8 cellular contexts compared by ENCODE assay signal in genomic region chr4:83235645-83236133, GRCh38. TPM values are rescaled to one million over a fixed set of nuclear protein-coding genes. Genes with fewer than 3 reads are reported as not detected.
DNase-seq lines count a peak whose midpoint lies in the region; ATAC-seq lines count a peak whose summit lies in the region.
"Not testable (repeated sequence)": the region's sequence is repeated elsewhere in the genome, so short reads cannot be mapped to it uniquely, and the experiment has no call there.

No MANE protein-coding gene starts in this region.

- H3K4me1 ChIP-seq in CD4-positive, alpha-beta memory T cell (ENCODE audit: insufficient read depth, low read length) = peaks cover 54% of the 10 kb centered on the region

- not testable (repeated sequence) for H3K36me3 ChIP-seq in CD4-positive, alpha-beta memory T cell (ENCODE audit: insufficient read depth, low read length)

- peaks cover 49 to 70% (median 58%) of the 10 kb centered on the region in 4 donors for H3K4me1 Mint-ChIP-seq in CD4-positive, alpha-beta memory T cell
- peaks cover 52% of the 10 kb centered on the region for H3K4me1 Mint-ChIP-seq in activated T-cell treated with anti-CD3 and anti-CD28 coated beads, Interleukin-2, amount 50 U/mL, for 72 hours (ENCODE audit: low read depth)
- H3K4me1 Mint-ChIP-seq in activated naive CD8-positive, alpha-beta T cell treated with anti-CD3 and anti-CD28 coated beads, Interleukin-2, amount 50 U/mL, for 24 hours = peaks cover 60% of the 10 kb centered on the region
- peaks cover 52 to 59% of the 10 kb centered on the region in 2 donors for H3K4me1 Mint-ChIP-seq in natural killer cell treated with Interleukin-12 subunit alpha and Interleukin-12 subunit beta and Interleukin-15 and Interleukin-18, amount 100 ng/mL, for 72 hours (ENCODE audit: low read depth in 2 of 2)

- not testable (repeated sequence) for H3K4me3 ChIP-seq in CD4-positive, alpha-beta memory T cell (ENCODE audit: low read length in 2 of 2)

- peak; percentile 30 for ATAC-seq in GM18517 (IDR thresholded peaks at IDR 0.05; ENCODE audit: unreplicated experiment)
- ATAC-seq in GM21786 (IDR thresholded peaks at IDR 0.05; ENCODE audit: unreplicated experiment) = peak; percentile 26
- peak; percentile 24 for ATAC-seq in HG03565 (IDR thresholded peaks at IDR 0.05; ENCODE audit: unreplicated experiment)
- ATAC-seq in activated CD4-positive, CD25-positive, alpha-beta regulatory T cell treated with anti-CD3 and anti-CD28 coated beads, Interleukin-2, amount 50 U/mL, for 24 hours = peak; percentile 67 to 70
- peak; percentile 59 to 68 for ATAC-seq in activated T-cell treated with anti-CD3 and anti-CD28 coated beads, Interleukin-2, amount 50 U/mL, for 72 hours (replicated peaks in 1 of 2)
- peak; percentile 41 for ATAC-seq in activated naive CD8-positive, alpha-beta T cell treated with anti-CD3 and anti-CD28 coated beads, Interleukin-2, amount 50 U/mL, for 24 hours
- peak; percentile 61 for ATAC-seq in natural killer cell treated with Interleukin-12 subunit alpha and Interleukin-12 subunit beta and Interleukin-15 and Interleukin-18, amount 100 ng/mL, for 72 hours

- H3K4me3 Mint-ChIP-seq in CD4-positive, alpha-beta memory T cell = peak overlapping the region; percentile 71 to 88 (median 76)
- H3K4me3 Mint-ChIP-seq in activated T-cell treated with anti-CD3 and anti-CD28 coated beads, Interleukin-2, amount 50 U/mL, for 72 hours = peak overlapping the region; percentile 64 to 76
- peak overlapping the region; percentile 72 for H3K4me3 Mint-ChIP-seq in activated naive CD8-positive, alpha-beta T cell treated with anti-CD3 and anti-CD28 coated beads, Interleukin-2, amount 50 U/mL, for 24 hours
- peak overlapping the region; percentile 55 for H3K4me3 Mint-ChIP-seq in natural killer cell treated with Interleukin-12 subunit alpha and Interleukin-12 subunit beta and Interleukin-15 and Interleukin-18, amount 100 ng/mL, for 72 hours

- H3K9me3 ChIP-seq in CD4-positive, alpha-beta memory T cell (ENCODE audit: control insufficient read depth in 1 of 2, low read length in 2 of 2) = not testable (repeated sequence)

- POLR2A ChIA-PET in CD4-positive, alpha-beta memory T cell (lab: Charles Lee; ENCODE audit: partially characterized antibody) = interaction anchor here (0.6 to 1.6 kb wide), 4 partner anchors 17 to 194 kb away, joined by 3 to 4 read pairs (median 3); no protein-coding TSS in a partner anchor

- CTCF ChIA-PET in CD4-positive, alpha-beta memory T cell (lab: Charles Lee; ENCODE audit: partially characterized antibody) = interaction anchor here (1.2 kb wide), 1 partner anchor 16 kb away, joined by 3 read pairs; no protein-coding TSS in a partner anchor

- H3K27me3 Mint-ChIP-seq in CD4-positive, alpha-beta memory T cell; activated naive CD8-positive, alpha-beta T cell treated with anti-CD3 and anti-CD28 coated beads, Interleukin-2, amount 50 U/mL, for 24 hours; natural killer cell treated with Interleukin-12 subunit alpha and Interleukin-12 subunit beta and Interleukin-15 and Interleukin-18, amount 100 ng/mL, for 72 hours: not testable (repeated sequence)
- peaks cover 22% of the 10 kb centered on the region for H3K27me3 Mint-ChIP-seq in activated T-cell treated with anti-CD3 and anti-CD28 coated beads, Interleukin-2, amount 50 U/mL, for 72 hours (ENCODE audit: low read depth)

- intact Hi-C loops in CD4-positive, alpha-beta memory T cell (cut with micrococcal nuclease) = loop anchor here (1.0 kb wide), 1 partner anchor 18 kb away; no protein-coding TSS in a partner anchor

- H3K27ac ChIP-seq in CD4-positive, alpha-beta memory T cell (ENCODE audit: low read depth, low read length) = not testable (repeated sequence)

- H3K27me3 ChIP-seq in CD4-positive, alpha-beta memory T cell (ENCODE audit: insufficient read depth, low read length) = not testable (repeated sequence)

- peak; percentile 49 to 77 (median 64) for DNase-seq in CD4-positive, alpha-beta memory T cell
- peak; percentile 12 to 21 for DNase-seq in activated T-cell treated with anti-CD3 and anti-CD28 coated beads, Interleukin-2, amount 50 U/mL, for 72 hours
- DNase-seq in activated naive CD8-positive, alpha-beta T cell treated with anti-CD3 and anti-CD28 coated beads, Interleukin-2, amount 50 U/mL, for 24 hours; natural killer cell treated with Interleukin-12 subunit alpha and Interleukin-12 subunit beta and Interleukin-15 and Interleukin-18, amount 100 ng/mL, for 72 hours (ENCODE audit: low spot score): not testable (repeated sequence)

- not testable (repeated sequence) for H3K9me3 Mint-ChIP-seq in CD4-positive, alpha-beta memory T cell; activated T-cell treated with anti-CD3 and anti-CD28 coated beads, Interleukin-2, amount 50 U/mL, for 72 hours; activated naive CD8-positive, alpha-beta T cell treated with anti-CD3 and anti-CD28 coated beads, Interleukin-2, amount 50 U/mL, for 24 hours; natural killer cell treated with Interleukin-12 subunit alpha and Interleukin-12 subunit beta and Interleukin-15 and Interleukin-18, amount 100 ng/mL, for 72 hours

- not testable (repeated sequence) for H3K36me3 Mint-ChIP-seq in CD4-positive, alpha-beta memory T cell; activated T-cell treated with anti-CD3 and anti-CD28 coated beads, Interleukin-2, amount 50 U/mL, for 72 hours (ENCODE audit: insufficient read depth in 2 of 2); activated naive CD8-positive, alpha-beta T cell treated with anti-CD3 and anti-CD28 coated beads, Interleukin-2, amount 50 U/mL, for 24 hours (ENCODE audit: low read depth); natural killer cell treated with Interleukin-12 subunit alpha and Interleukin-12 subunit beta and Interleukin-15 and Interleukin-18, amount 100 ng/mL, for 72 hours

- peak overlapping the region; percentile 22 to 92 (median 85) for H3K27ac Mint-ChIP-seq in CD4-positive, alpha-beta memory T cell
- peak overlapping the region; percentile 75 for H3K27ac Mint-ChIP-seq in activated T-cell treated with anti-CD3 and anti-CD28 coated beads, Interleukin-2, amount 50 U/mL, for 72 hours
- peak overlapping the region; percentile 91 for H3K27ac Mint-ChIP-seq in activated naive CD8-positive, alpha-beta T cell treated with anti-CD3 and anti-CD28 coated beads, Interleukin-2, amount 50 U/mL, for 24 hours
- H3K27ac Mint-ChIP-seq in natural killer cell treated with Interleukin-12 subunit alpha and Interleukin-12 subunit beta and Interleukin-15 and Interleukin-18, amount 100 ng/mL, for 72 hours = peak overlapping the region; percentile 39 to 76

RNA-seq across cellular contexts. Expression of gene COQ2, which starts 48.9 kb away (rescaled TPM):
- 1 to 10 TPM; 6.5 to 7.2 TPM for total RNA-seq in CD4-positive, alpha-beta memory T cell
- polyA plus RNA-seq in CD4-positive, alpha-beta memory T cell = 1 to 10 TPM; 5.5 to 7.6 TPM
- total RNA-seq in activated T-cell treated with anti-CD3 and anti-CD28 coated beads, Interleukin-2, amount 50 U/mL, for 72 hours = 10 to 100 TPM; 15.9 to 19.4 TPM
- total RNA-seq in natural killer cell treated with Interleukin-12 subunit alpha and Interleukin-12 subunit beta and Interleukin-15 and Interleukin-18, amount 100 ng/mL, for 72 hours = 10 to 100 TPM; 10.8 to 16.2 TPM
